In genomic region chr3:10968390-10968789, GRCh38 we compare ENCODE assay signal across 17 cellular contexts. TPM values are rescaled to one million over a fixed set of nuclear protein-coding genes. Genes with fewer than 3 reads are reported as not detected.
A peak's percentile ranks its signal among the peaks of the same experiment; 100 is the strongest.
DNase-seq lines count a peak whose midpoint lies in the region; ATAC-seq and TF ChIP-seq lines count a peak whose summit lies in the region.
"Had no signal": no experiment of that assay in that cellular context is flagged by ENCODE, and none has a peak within 500 bp of the region (broad histone marks: within the 10 kb centered on the region; RNA-seq: fewer than 3 reads in every experiment).

No MANE protein-coding gene starts in this region.

- no peak overlapping the region for H3K4me3 ChIP-seq in SK-N-SH (ENCODE audit: low read depth in 2 of 2, low read length in 1 of 2)
- H3K4me3 ChIP-seq: SJSA1, transverse colon had no signal

- TF ChIP-seq EP300 in SK-N-SH (IDR thresholded peaks at IDR 0.05; ENCODE audit: borderline replicate concordance in 1 of 2, low read depth in 1 of 2, low read length in 1 of 2), result no peak

- CTCF ChIA-PET in SK-N-SH (lab: Yijun Ruan, JAX), result interaction anchor here (0.8 to 5.1 kb wide), 7 partner anchors 15 to 210 kb away, joined by 3 to 29 read pairs (median 4); no protein-coding TSS in a partner anchor

- no peak for TF ChIP-seq CTCF in SK-N-SH (IDR thresholded peaks at IDR 0.05)

- TF ChIP-seq RAD21 in SK-N-SH (IDR thresholded peaks at IDR 0.05; ENCODE audit: low read length), result no peak

- peak; percentile 56 for DNase-seq in SK-N-SH
- DNase-seq in amygdala (lab: John Stamatoyannopoulos, UW), result peak in 42 of 56 donors; percentile 16 to 83 (median 53)
- DNase-seq in islet precursor cell, result peak; percentile 70
- DNase-seq in substantia nigra (lab: John Stamatoyannopoulos, UW), result peak in 41 of 49 donors; percentile 6 to 79 (median 43)
- no peak for DNase-seq in epidermal melanocyte (ENCODE audit: insufficient read length, low spot score)
- no peak for DNase-seq in cerebellar cortex (ENCODE audit: low spot score)
- no peak for DNase-seq in iPS-NIHi11 (ENCODE audit: low spot score)
- DNase-seq: activated CD8-positive, alpha-beta T cell treated with anti-CD3 and anti-CD28 coated beads for 36 hours; effector memory CD4-positive, alpha-beta T cell; foreskin fibroblast; NCI-H1048; NK-92 treated with Interleukin-12 subunit alpha and Interleukin-12 subunit beta, amount 100 ng/mL, for 24 hours; transverse colon had no signal

- POLR2A ChIA-PET in SK-N-SH (lab: Yijun Ruan, JAX), result no interaction called here

- no peaks in the 10 kb centered on the region for H3K27me3 ChIP-seq in SK-N-SH (ENCODE audit: insufficient read depth)

- no peak for ATAC-seq in SK-N-SH treated with all-trans-retinoic acid at 6 μM for 48 hours
- ATAC-seq: activated CD8-positive, alpha-beta T cell treated with anti-CD3 and anti-CD28 coated beads for 36 hours; activated T-helper 17 cell treated with anti-CD3 and anti-CD28 coated beads, Interleukin-2, amount 50 U/mL, for 72 hours had no signal

- no peak overlapping the region for H3K27ac ChIP-seq in SK-N-SH (ENCODE audit: low read depth in 2 of 2, low read length in 1 of 2)
- H3K27ac ChIP-seq in substantia nigra (ENCODE audit: low read depth, low read length, poor library complexity, severe bottlenecking), result peak overlapping the region; percentile 14
- H3K27ac ChIP-seq: SJSA1, transverse colon had no signal

- H3F3A ChIP-seq in SK-N-SH (replicated peaks; ENCODE audit: insufficient read depth), result no peaks in the 10 kb centered on the region

- no peak overlapping the region for H3K9ac ChIP-seq in SK-N-SH

- H3K9me2 ChIP-seq in SK-N-SH, result no peaks in the 10 kb centered on the region

- H2AFZ ChIP-seq in SK-N-SH (ENCODE audit: low read depth), result no peak overlapping the region

- no peaks in the 10 kb centered on the region for H3K79me2 ChIP-seq in SK-N-SH (ENCODE audit: insufficient read depth)

- no peaks in the 10 kb centered on the region for H3K9me3 ChIP-seq in SK-N-SH
- H3K9me3 ChIP-seq: SJSA1, transverse colon had no signal

- H3K4me2 ChIP-seq in SK-N-SH, result no peak overlapping the region

- H3K4me1 ChIP-seq in SK-N-SH (ENCODE audit: control insufficient read depth in 1 of 2, insufficient read depth in 2 of 2, low read depth in 1 of 2, low read length in 1 of 2), result peaks cover 0 to 7% of the 10 kb centered on the region in 2 experiments; a peak in 1 of 4 replicates
- H3K4me1 ChIP-seq: SJSA1, transverse colon had no signal

- no peaks in the 10 kb centered on the region for H3K36me3 ChIP-seq in SK-N-SH (replicated peaks in 1 of 2; ENCODE audit: control insufficient read depth in 1 of 2, insufficient read depth in 2 of 2, low read length in 1 of 2)
- H3K36me3 ChIP-seq: SJSA1, transverse colon had no signal

- H4K20me1 ChIP-seq in SK-N-SH (ENCODE audit: insufficient read depth), result no peaks in the 10 kb centered on the region

- 29% methylated on average over 3 of the region's 5 CpGs for WGBS in SK-N-SH (ENCODE audit: low lambda C conversion rate)

TF ChIP-seq in SK-N-SH, 30 proteins besides CTCF, POLR2A, EP300 and RAD21:
- no peak for TF ChIP-seq ZBTB33 (IDR thresholded peaks at IDR 0.05; ENCODE audit: borderline replicate concordance, low read depth)
- no peak for TF ChIP-seq SIN3A (IDR thresholded peaks at IDR 0.05; ENCODE audit: borderline replicate concordance, low read depth, low read length)
- TF ChIP-seq FOXM1 (IDR thresholded peaks at IDR 0.05; ENCODE audit: low read depth), result no peak
TF ChIP-seq in SK-N-SH: peak in this region for 0.

TF ChIP-seq in SK-N-SH treated with all-trans-retinoic acid at 6 μM for 48 hours, 23 proteins besides CTCF, POLR2A, EP300 and RAD21:
- TF ChIP-seq CSRNP3 (CRISPR knock-in tag; IDR thresholded peaks at IDR 0.05) (no peak), TOX (CRISPR knock-in tag; IDR thresholded peaks at IDR 0.05; ENCODE audit: borderline replicate concordance) (no peak), PATZ1 (CRISPR knock-in tag; IDR thresholded peaks at IDR 0.05; ENCODE audit: borderline replicate concordance) (no peak), ZFP30 (CRISPR knock-in tag; IDR thresholded peaks at IDR 0.05) (no peak), TSHZ2 (CRISPR knock-in tag; IDR thresholded peaks at IDR 0.05) (no peak), PPARA (CRISPR knock-in tag; IDR thresholded peaks at IDR 0.05; ENCODE audit: borderline replicate concordance) (no peak), ZNF8 (CRISPR knock-in tag; IDR thresholded peaks at IDR 0.05) (no peak), ESRRG (CRISPR knock-in tag; IDR thresholded peaks at IDR 0.05) (no peak)

RNA-seq across cellular contexts. Expression of gene SLC6A1, which starts 24.2 kb away (rescaled TPM):
- not detected in 2 replicates for polyA plus RNA-seq in SK-N-SH (2012; rRNA removed)
- polyA plus RNA-seq in SK-N-SH (2012; cell fraction: cytosol; rRNA removed), result 0.01 TPM in 2 replicates
- not detected in 2 replicates for polyA plus RNA-seq in SK-N-SH (2012; cell fraction: nucleus; rRNA removed)
- polyA plus RNA-seq: keratinocyte had no signal

Comparison
In these comparisons a context has a peak if more than half of its experiments do, and no peak if none do; other contexts are left out.
1. DNase-seq: peak in SK-N-SH (single experiment), amygdala (42 of 56), islet precursor cell (single experiment) and substantia nigra (41 of 49); none in epidermal melanocyte (single experiment), cerebellar cortex (single experiment) and iPS-NIHi11 (single experiment).